Comparison of ENCODE assay signal across 8 cellular contexts in the genomic region with DNA sequence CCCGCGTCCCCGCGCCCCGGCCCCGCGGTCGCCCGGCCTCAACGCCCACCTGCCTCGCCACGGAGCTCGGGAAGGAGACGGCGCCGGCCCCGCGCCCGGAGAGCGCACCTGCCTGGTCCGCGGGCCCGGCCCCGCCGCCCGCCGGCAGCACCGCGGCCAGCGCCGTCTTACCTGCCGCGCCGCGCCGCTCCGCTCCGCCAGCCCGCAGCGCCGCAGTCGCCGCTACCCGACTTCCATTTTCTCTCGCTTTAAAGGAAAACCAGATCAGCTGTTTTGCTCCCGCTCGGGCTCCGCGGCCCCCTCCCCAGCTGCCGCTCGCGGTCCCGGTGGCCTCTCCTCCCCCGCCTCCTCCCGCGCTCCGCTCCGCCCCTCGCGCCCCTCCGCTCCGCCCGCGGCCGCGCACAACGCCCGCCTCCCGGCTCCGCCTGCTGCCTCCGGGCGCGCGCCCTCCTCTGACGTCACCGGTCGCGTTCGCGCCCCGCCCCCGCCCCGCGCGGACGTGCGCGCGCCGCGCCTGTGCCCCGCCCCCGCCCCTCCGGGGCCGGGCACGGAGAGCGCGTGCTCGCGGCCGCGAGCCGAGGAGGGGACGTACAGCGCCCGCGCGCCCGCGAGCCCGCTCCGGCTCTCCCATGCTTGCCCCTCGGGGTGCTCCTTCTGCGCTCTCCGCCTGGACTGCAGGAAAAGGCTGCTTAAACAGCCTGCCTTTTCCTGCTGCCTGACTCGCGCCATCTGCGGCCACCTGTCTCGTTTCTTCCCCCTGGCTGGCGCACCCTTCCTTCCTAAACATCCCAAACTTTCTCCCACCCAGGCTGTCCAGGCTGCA. TPM values are rescaled to one million over a fixed set of nuclear protein-coding genes. Genes with fewer than 3 reads are reported as not detected.
DNase-seq lines count a peak whose midpoint lies in the region; ATAC-seq and TF ChIP-seq lines count a peak whose summit lies in the region.

A gene (minus strand): TSS at position 338 of the 823 bp plus-strand sequence.

- H3K36me3 Mint-ChIP-seq in GM23338 (ENCODE audit: low read depth) (peaks cover 3% of the 10 kb centered on the region; the same call in 1 of the 3 replicates), neural progenitor cell (no peaks in the 10 kb centered on the region)

- 0 out of 4 replicates have a peak, but pooled peaks of 1 of the 2 experiments have one; percentile 2 for TF ChIP-seq CTCF in GM23338 (conservative IDR thresholded peaks at IDR 0.05; ENCODE audit: low read depth in 2 of 2)
- no peak for TF ChIP-seq CTCF in LNCaP clone FGC (IDR thresholded peaks at IDR 0.05; ENCODE audit: control insufficient read depth, extremely low read depth, insufficient read depth)
- no peak for TF ChIP-seq CTCF in RWPE2 (IDR thresholded peaks at IDR 0.05; ENCODE audit: poor library complexity, severe bottlenecking)
- no peak for TF ChIP-seq CTCF in foreskin keratinocyte (conservative IDR thresholded peaks at IDR 0.05)
- TF ChIP-seq CTCF in neural progenitor cell (IDR thresholded peaks at IDR 0.05), result no peak

- peak; percentile 84 for ATAC-seq in GM23338
- ATAC-seq in RWPE2 (ENCODE audit: low read depth), result peak; percentile 81
- peak; percentile 88 for ATAC-seq in foreskin keratinocyte
- ATAC-seq in stimulated activated naive CD8-positive, alpha-beta T cell treated with anti-CD3 and anti-CD28 coated beads, Interleukin-15, amount 100 ng/mL, for 72 hours, result peak; percentile 92

- H3K9me2 ChIP-seq in GM23338 (ENCODE audit: insufficient read depth), result no peaks in the 10 kb centered on the region

- H3K27me3 ChIP-seq in GM23338 (ENCODE audit: insufficient read depth) (peaks cover 17% of the 10 kb centered on the region), RWPE2 (ENCODE audit: insufficient read depth, poor library complexity, severe bottlenecking) (peaks cover 23% of the 10 kb centered on the region), foreskin keratinocyte (peaks cover 11% of the 10 kb centered on the region), neural progenitor cell (peaks cover 27% of the 10 kb centered on the region)

- H3K36me3 ChIP-seq in GM23338 (ENCODE audit: insufficient read depth) (no peaks in the 10 kb centered on the region), RWPE2 (ENCODE audit: low read depth) (no peaks in the 10 kb centered on the region), neural progenitor cell (no peaks in the 10 kb centered on the region)

- H3K4me1 Mint-ChIP-seq in GM23338 (peaks cover 20% of the 10 kb centered on the region), neural progenitor cell (peaks cover 10% of the 10 kb centered on the region)
- peaks cover 12% of the 10 kb centered on the region for H3K4me1 Mint-ChIP-seq in stimulated activated naive CD8-positive, alpha-beta T cell treated with anti-CD3 and anti-CD28 coated beads, Interleukin-15, amount 100 ng/mL, for 72 hours

- no peaks in the 10 kb centered on the region for H3K79me2 ChIP-seq in GM23338 (replicated peaks; ENCODE audit: insufficient read depth)
- H3K79me2 ChIP-seq in neural progenitor cell (ENCODE audit: low read depth), result no peaks in the 10 kb centered on the region

- H3K27ac Mint-ChIP-seq in GM23338, result peak within 1 kb of the TSS; percentile 78
- H3K27ac Mint-ChIP-seq in neural progenitor cell, result peak within 1 kb of the TSS; percentile 71
- H3K27ac Mint-ChIP-seq in stimulated activated naive CD8-positive, alpha-beta T cell treated with anti-CD3 and anti-CD28 coated beads, Interleukin-15, amount 100 ng/mL, for 72 hours, result peak within 1 kb of the TSS in 1 of 2 donors; percentile 47

- H3K27me3 Mint-ChIP-seq in GM23338 (ENCODE audit: insufficient read depth, low read depth, poor library complexity) (peaks cover 19% of the 10 kb centered on the region), neural progenitor cell (ENCODE audit: insufficient read depth, low read depth) (peaks cover 14% of the 10 kb centered on the region)
- H3K27me3 Mint-ChIP-seq in stimulated activated naive CD8-positive, alpha-beta T cell treated with anti-CD3 and anti-CD28 coated beads, Interleukin-15, amount 100 ng/mL, for 72 hours, result peaks cover 22% of the 10 kb centered on the region

- H3K4me3 ChIP-seq in GM23338 (peak within 1 kb of the TSS; percentile 82), LNCaP clone FGC (ENCODE audit: low read depth, low read length) (peak within 1 kb of the TSS; percentile 61), RWPE2 (ENCODE audit: severe bottlenecking) (peak within 1 kb of the TSS; percentile 68), neural progenitor cell (peak within 1 kb of the TSS; percentile 67)

- H3K9me3 ChIP-seq in RWPE2 (ENCODE audit: severe bottlenecking), result no peaks in the 10 kb centered on the region
- no peaks in the 10 kb centered on the region for H3K9me3 ChIP-seq in neural progenitor cell (ENCODE audit: low read depth)

- H3K9me3 Mint-ChIP-seq in GM23338 (no peaks in the 10 kb centered on the region; the same call in 2 of the 3 replicates), neural progenitor cell (no peaks in the 10 kb centered on the region)
- H3K9me3 Mint-ChIP-seq in stimulated activated naive CD8-positive, alpha-beta T cell treated with anti-CD3 and anti-CD28 coated beads, Interleukin-15, amount 100 ng/mL, for 72 hours, result no peaks in the 10 kb centered on the region

- H3K9ac ChIP-seq in neural progenitor cell, result no peak within 1 kb of the TSS

- H4K20me1 ChIP-seq in GM23338 (replicated peaks; ENCODE audit: insufficient read depth) (peaks cover 10% of the 10 kb centered on the region), neural progenitor cell (ENCODE audit: low read depth) (peaks cover 18% of the 10 kb centered on the region)

- peak within 1 kb of the TSS; percentile 99 for H2AFZ ChIP-seq in GM23338
- peak within 1 kb of the TSS; percentile 89 for H2AFZ ChIP-seq in neural progenitor cell (replicated peaks)

- H3K4me1 ChIP-seq in GM23338 (ENCODE audit: insufficient read depth) (peaks cover 11% of the 10 kb centered on the region), RWPE2 (ENCODE audit: insufficient read depth, poor library complexity, severe bottlenecking) (no peaks in the 10 kb centered on the region), foreskin keratinocyte (no peaks in the 10 kb centered on the region), neural progenitor cell (peaks cover 5% of the 10 kb centered on the region)

- DNase-seq in DMS79 treated with DMSO at 0.1 percent for 48 hours (lab: John Stamatoyannopoulos, UW) (peak; percentile 61), GM23338 (ENCODE audit: low spot score) (peak; percentile 88), LNCaP clone FGC (ENCODE audit: low read depth) (peak; percentile 21), RWPE2 (ENCODE audit: low spot score) (peak; percentile 83), activated gamma-delta T cell (lab: John Stamatoyannopoulos, UW) (peak; percentile 75), foreskin keratinocyte (peak; percentile 15 to 35), neural progenitor cell (ENCODE audit: low spot score) (peak; percentile 95)
- peak; percentile 80 to 88 for DNase-seq in stimulated activated naive CD8-positive, alpha-beta T cell treated with anti-CD3 and anti-CD28 coated beads, Interleukin-15, amount 100 ng/mL, for 72 hours

- H3K4me2 ChIP-seq in GM23338 (peak within 1 kb of the TSS; percentile 85), neural progenitor cell (peak within 1 kb of the TSS; percentile 92)

- H3F3A ChIP-seq in GM23338 (replicated peaks; ENCODE audit: low read depth) (peaks cover 4% of the 10 kb centered on the region), neural progenitor cell (ENCODE audit: low read depth) (peaks cover 6% of the 10 kb centered on the region)

- H3K27ac ChIP-seq in GM23338 (ENCODE audit: low read depth) (peak within 1 kb of the TSS; percentile 87), RWPE2 (ENCODE audit: poor library complexity, severe bottlenecking) (no peak within 1 kb of the TSS), foreskin keratinocyte (no peak within 1 kb of the TSS), neural progenitor cell (no peak within 1 kb of the TSS)

- H3K4me3 Mint-ChIP-seq in GM23338, result peak within 1 kb of the TSS; percentile 83
- peak within 1 kb of the TSS; percentile 90 for H3K4me3 Mint-ChIP-seq in neural progenitor cell
- peak within 1 kb of the TSS; percentile 75 to 85 for H3K4me3 Mint-ChIP-seq in stimulated activated naive CD8-positive, alpha-beta T cell treated with anti-CD3 and anti-CD28 coated beads, Interleukin-15, amount 100 ng/mL, for 72 hours

TF ChIP-seq in GM23338, 12 proteins besides CTCF, POLR2A, EP300 and RAD21 (continues in another document):
- TF ChIP-seq, protein P1, sequence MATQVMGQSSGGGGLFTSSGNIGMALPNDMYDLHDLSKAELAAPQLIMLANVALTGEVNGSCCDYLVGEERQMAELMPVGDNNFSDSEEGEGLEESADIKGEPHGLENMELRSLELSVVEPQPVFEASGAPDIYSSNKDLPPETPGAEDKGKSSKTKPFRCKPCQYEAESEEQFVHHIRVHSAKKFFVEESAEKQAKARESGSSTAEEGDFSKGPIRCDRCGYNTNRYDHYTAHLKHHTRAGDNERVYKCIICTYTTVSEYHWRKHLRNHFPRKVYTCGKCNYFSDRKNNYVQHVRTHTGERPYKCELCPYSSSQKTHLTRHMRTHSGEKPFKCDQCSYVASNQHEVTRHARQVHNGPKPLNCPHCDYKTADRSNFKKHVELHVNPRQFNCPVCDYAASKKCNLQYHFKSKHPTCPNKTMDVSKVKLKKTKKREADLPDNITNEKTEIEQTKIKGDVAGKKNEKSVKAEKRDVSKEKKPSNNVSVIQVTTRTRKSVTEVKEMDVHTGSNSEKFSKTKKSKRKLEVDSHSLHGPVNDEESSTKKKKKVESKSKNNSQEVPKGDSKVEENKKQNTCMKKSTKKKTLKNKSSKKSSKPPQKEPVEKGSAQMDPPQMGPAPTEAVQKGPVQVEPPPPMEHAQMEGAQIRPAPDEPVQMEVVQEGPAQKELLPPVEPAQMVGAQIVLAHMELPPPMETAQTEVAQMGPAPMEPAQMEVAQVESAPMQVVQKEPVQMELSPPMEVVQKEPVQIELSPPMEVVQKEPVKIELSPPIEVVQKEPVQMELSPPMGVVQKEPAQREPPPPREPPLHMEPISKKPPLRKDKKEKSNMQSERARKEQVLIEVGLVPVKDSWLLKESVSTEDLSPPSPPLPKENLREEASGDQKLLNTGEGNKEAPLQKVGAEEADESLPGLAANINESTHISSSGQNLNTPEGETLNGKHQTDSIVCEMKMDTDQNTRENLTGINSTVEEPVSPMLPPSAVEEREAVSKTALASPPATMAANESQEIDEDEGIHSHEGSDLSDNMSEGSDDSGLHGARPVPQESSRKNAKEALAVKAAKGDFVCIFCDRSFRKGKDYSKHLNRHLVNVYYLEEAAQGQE (IDR thresholded peaks at IDR 0.05; ENCODE audit: unreplicated experiment), result peak; percentile 17
- TF ChIP-seq ZNF114 (CRISPR knock-in tag; IDR thresholded peaks at IDR 0.05) (no peak), NANOG (IDR thresholded peaks at IDR 0.05; ENCODE audit: borderline replicate concordance) (no peak), CREB1 (CRISPR knock-in tag; IDR thresholded peaks at IDR 0.05; ENCODE audit: low read depth) (peak; percentile 79), POLR2AphosphoS5 (IDR thresholded peaks at IDR 0.05; ENCODE audit: low read depth) (peak; percentile 73)

RNA-seq across cellular contexts. Expression of the gene that starts here (rescaled TPM):
- 5.3 and 5.9 TPM in 2 replicates for total RNA-seq in GM23338 (2014; rRNA removed; shearing (Covaris generic))
- 1.6 and 1.7 TPM in 2 replicates for polyA plus RNA-seq in GM23338 (2016; fragmentation: Nextera tagmentation; extraction: Ambion mirVana)
- total RNA-seq in foreskin keratinocyte, result 0.11 TPM in 1 of 2 replicates, not detected in the other
- polyA plus RNA-seq in foreskin keratinocyte, result not detected in 2 replicates
- 0.39 and 1.5 TPM in 2 replicates for total RNA-seq in neural progenitor cell (ENCODE audit: low replicate concordance)

Comparison
In these comparisons a context has a peak if more than half of its experiments do, and no peak if none do; other contexts are left out.
1. Peak in DNase-seq and ATAC-seq in foreskin keratinocyte; RNA of the gene not detected or under 1 TPM.
2. DNase-seq: peak in every context shown above with its lines; median percentile 95 in neural progenitor cell; 88 in GM23338; 84 in stimulated activated naive CD8-positive, alpha-beta T cell treated with anti-CD3 and anti-CD28 coated beads, Interleukin-15, amount 100 ng/mL, for 72 hours; 83 in RWPE2; 75 in activated gamma-delta T cell; 61 in DMS79 treated with DMSO at 0.1 percent for 48 hours; 25 in foreskin keratinocyte; 21 in LNCaP clone FGC.